In the genomic region with DNA sequence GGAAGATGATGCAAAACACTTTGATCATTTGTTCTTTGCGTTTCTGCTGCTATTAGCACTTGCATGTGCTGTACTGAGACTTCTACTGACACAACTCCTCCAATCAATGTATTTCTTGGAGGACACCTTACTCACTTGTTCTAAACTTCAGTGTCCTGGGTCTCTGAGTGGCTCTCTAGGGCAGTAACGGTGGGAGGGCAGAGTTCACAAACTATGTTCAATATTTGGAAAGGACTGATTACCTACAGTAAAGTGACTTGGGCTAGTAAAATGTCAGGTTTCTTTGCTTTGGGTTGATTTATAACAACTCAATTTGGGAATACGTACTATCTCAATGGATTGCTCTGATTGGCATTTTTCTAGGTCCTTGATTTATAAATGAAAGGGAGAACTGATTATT, we compare ENCODE assay signal across 19 cellular contexts. TPM values are rescaled to one million over a fixed set of nuclear protein-coding genes. Genes with fewer than 3 reads are reported as not detected.
"Had no signal": no experiment of that assay in that cellular context is flagged by ENCODE, and none has a peak within 500 bp of the region (broad histone marks: within the 10 kb centered on the region; RNA-seq: fewer than 3 reads in every experiment).

No MANE protein-coding gene starts in this region.

- H3K36me3 ChIP-seq: ascending aorta, esophagus muscularis mucosa, neural progenitor cell, prostate gland, right atrium auricular region, spleen, thoracic aorta, upper lobe of left lung had no signal

- ATAC-seq: activated CD8-positive, alpha-beta T cell treated with anti-CD3 and anti-CD28 coated beads for 36 hours; naive thymus-derived CD4-positive, alpha-beta T cell; stimulated activated memory B cell treated with anti-CD40 and anti-IgM and Interleukin-4, amounts not matched to agents 10 μg/mL and 1 μg/mL and 100 μg/mL, for 72 hours had no signal

- H3K27me3 ChIP-seq: ascending aorta, esophagus muscularis mucosa, neural progenitor cell, right atrium auricular region, upper lobe of left lung had no signal

- H3K4me3 Mint-ChIP-seq: activated B cell treated with CpG ODN at 0.5 μM for 24 hours; activated CD8-positive, alpha-beta T cell treated with anti-CD3 and anti-CD28 coated beads for 36 hours; activated naive CD4-positive, alpha-beta T cell treated with anti-CD3 and anti-CD28 coated beads, Interleukin-2, amount 10 ng/mL, durations not matched to agents 7 days and 5 days; activated T-cell treated with anti-CD3 and anti-CD28 coated beads, Interleukin-2, amount 50 U/mL, for 24 hours; naive thymus-derived CD4-positive, alpha-beta T cell; neural progenitor cell; stimulated activated memory B cell treated with anti-CD40 and anti-IgM and Interleukin-4, amounts not matched to agents 10 μg/mL and 1 μg/mL and 100 μg/mL, for 72 hours had no signal

- H3K9me3 Mint-ChIP-seq: activated B cell treated with CpG ODN at 0.5 μM for 24 hours; activated CD8-positive, alpha-beta T cell treated with anti-CD3 and anti-CD28 coated beads for 36 hours; activated naive CD4-positive, alpha-beta T cell treated with anti-CD3 and anti-CD28 coated beads, Interleukin-2, amount 10 ng/mL, durations not matched to agents 7 days and 5 days; activated T-cell treated with anti-CD3 and anti-CD28 coated beads, Interleukin-2, amount 50 U/mL, for 24 hours; naive thymus-derived CD4-positive, alpha-beta T cell; stimulated activated memory B cell treated with anti-CD40 and anti-IgM and Interleukin-4, amounts not matched to agents 10 μg/mL and 1 μg/mL and 100 μg/mL, for 72 hours had no signal

- DNase-seq: activated B cell treated with CpG ODN at 0.5 μM for 24 hours; activated CD4-positive, alpha-beta T cell treated with anti-CD3 and anti-CD28 coated beads for 48 hours; activated CD8-positive, alpha-beta T cell treated with anti-CD3 and anti-CD28 coated beads for 36 hours; activated effector memory CD4-positive, alpha-beta T cell treated with Interleukin-2 at 50 U/mL for 16 hours; activated naive CD4-positive, alpha-beta T cell treated with anti-CD3 and anti-CD28 coated beads, Interleukin-2, amount 10 ng/mL, durations not matched to agents 7 days and 5 days; activated T-cell treated with anti-CD3 and anti-CD28 coated beads, Interleukin-2, amount 50 U/mL, for 24 hours; effector CD8-positive, alpha-beta T cell; naive thymus-derived CD4-positive, alpha-beta T cell; spleen; stimulated activated CD4-positive, alpha-beta T cell treated with anti-CD3 and anti-CD28 coated beads, Interleukin-4, amount 100 ng/mL, for 4 hours; upper lobe of left lung had no signal

- H3K4me2 ChIP-seq: neural progenitor cell had no signal

- H3K4me3 ChIP-seq: ascending aorta, esophagus muscularis mucosa, neural progenitor cell, prostate gland, right atrium auricular region, spleen, thoracic aorta, upper lobe of left lung had no signal

- H3K27ac Mint-ChIP-seq: activated B cell treated with CpG ODN at 0.5 μM for 24 hours; activated CD8-positive, alpha-beta T cell treated with anti-CD3 and anti-CD28 coated beads for 36 hours; activated naive CD4-positive, alpha-beta T cell treated with anti-CD3 and anti-CD28 coated beads, Interleukin-2, amount 10 ng/mL, durations not matched to agents 7 days and 5 days; activated T-cell treated with anti-CD3 and anti-CD28 coated beads, Interleukin-2, amount 50 U/mL, for 24 hours; naive thymus-derived CD4-positive, alpha-beta T cell; neural progenitor cell; stimulated activated memory B cell treated with anti-CD40 and anti-IgM and Interleukin-4, amounts not matched to agents 10 μg/mL and 1 μg/mL and 100 μg/mL, for 72 hours had no signal

- H3K36me3 Mint-ChIP-seq: activated naive CD4-positive, alpha-beta T cell treated with anti-CD3 and anti-CD28 coated beads, Interleukin-2, amount 10 ng/mL, durations not matched to agents 7 days and 5 days; naive thymus-derived CD4-positive, alpha-beta T cell; stimulated activated memory B cell treated with anti-CD40 and anti-IgM and Interleukin-4, amounts not matched to agents 10 μg/mL and 1 μg/mL and 100 μg/mL, for 72 hours had no signal

- H3K9me3 ChIP-seq: ascending aorta, esophagus muscularis mucosa, prostate gland, right atrium auricular region, spleen, thoracic aorta, upper lobe of left lung had no signal

- H3K27ac ChIP-seq: ascending aorta, neural progenitor cell, prostate gland, right atrium auricular region, spleen, thoracic aorta had no signal

- H3K4me1 ChIP-seq: neural progenitor cell had no signal

- H3K9ac ChIP-seq: neural progenitor cell had no signal

- H2AFZ ChIP-seq: neural progenitor cell had no signal

RNA-seq across cellular contexts. Expression of a gene that starts 49.3 kb away (rescaled TPM):
- total RNA-seq: osteocyte had no signal
